Comparison of ENCODE assay signal across 9 cellular contexts in genomic region chr1:160837558-160838205, GRCh38. TPM values are rescaled to one million over a fixed set of nuclear protein-coding genes. Genes with fewer than 3 reads are reported as not detected.
DNase-seq lines count a peak whose midpoint lies in the region; ATAC-seq lines count a peak whose summit lies in the region.
"Had no signal": no experiment of that assay in that cellular context is flagged by ENCODE, and none has a peak within 500 bp of the region (broad histone marks: within the 10 kb centered on the region; RNA-seq: fewer than 3 reads in every experiment).

No MANE protein-coding gene starts in this region.

- H3K36me3 Mint-ChIP-seq in activated CD4-positive, alpha-beta T cell treated with anti-CD3 and anti-CD28 coated beads, Interleukin-2, amount 10 ng/mL, durations not matched to agents 24 days and 14 days (ENCODE audit: low read depth) = no peaks in the 10 kb centered on the region

- 67 to 72% methylated on average over 9 of the region's 9 CpGs for WGBS in esophagus, 2 donors

- peak; percentile 11 for DNase-seq in EH (ENCODE audit: low read depth)
- DNase-seq in HT-29 (ENCODE audit: low spot score) = peak; percentile 8
- peak; percentile 94 for DNase-seq in activated CD4-positive, alpha-beta T cell treated with anti-CD3 and anti-CD28 coated beads, Interleukin-2, amount 10 ng/mL, durations not matched to agents 24 days and 14 days
- DNase-seq in stimulated activated CD4-positive, alpha-beta T cell treated with anti-CD3 and anti-CD28 coated beads, Interleukin-2, amount 100 ng/mL, for 24 hours = peak; percentile 75 to 76
- no peak for DNase-seq in GOT3 (lab: John Stamatoyannopoulos, UW)
- no peak for DNase-seq in NCI-H2227 (lab: John Stamatoyannopoulos, UW; ENCODE audit: unreplicated experiment)

- peak overlapping the region; percentile 18 to 46 for H3K27ac ChIP-seq in esophagus (ENCODE audit: low read depth in 2 of 2, low read length in 1 of 2)

- H3K4me3 ChIP-seq in esophagus (ENCODE audit: low read depth in 1 of 2, low read length in 2 of 2) = no peak overlapping the region

- ATAC-seq in GM21367 (IDR thresholded peaks at IDR 0.05; ENCODE audit: unreplicated experiment) = peak; percentile 69

- H3K27ac Mint-ChIP-seq in activated CD4-positive, alpha-beta T cell treated with anti-CD3 and anti-CD28 coated beads, Interleukin-2, amount 10 ng/mL, durations not matched to agents 24 days and 14 days = peak overlapping the region; percentile 98

- no peaks in the 10 kb centered on the region for H3K27me3 ChIP-seq in esophagus (ENCODE audit: control insufficient read depth in 1 of 2, insufficient read depth in 2 of 2, low read length in 2 of 2)

- H3K4me1 Mint-ChIP-seq in activated CD4-positive, alpha-beta T cell treated with anti-CD3 and anti-CD28 coated beads, Interleukin-2, amount 10 ng/mL, durations not matched to agents 24 days and 14 days = peaks cover 43% of the 10 kb centered on the region

- H3K4me1 ChIP-seq in esophagus (ENCODE audit: control insufficient read depth in 2 of 2, insufficient read depth in 2 of 2, low read length in 1 of 2) = no peaks in the 10 kb centered on the region

- H3K36me3 ChIP-seq in esophagus (ENCODE audit: control insufficient read depth in 2 of 2, insufficient read depth in 2 of 2, low read length in 1 of 2) = no peaks in the 10 kb centered on the region

- no peaks in the 10 kb centered on the region for H3K9me3 ChIP-seq in esophagus (ENCODE audit: control insufficient read depth in 2 of 2, insufficient read depth in 1 of 2, low read depth in 1 of 2, low read length in 1 of 2)

- peak overlapping the region; percentile 69 for H3K4me3 Mint-ChIP-seq in activated CD4-positive, alpha-beta T cell treated with anti-CD3 and anti-CD28 coated beads, Interleukin-2, amount 10 ng/mL, durations not matched to agents 24 days and 14 days

- intact Hi-C loops in activated CD4-positive, alpha-beta T cell treated with anti-CD3 and anti-CD28 coated beads, Interleukin-2, amount 10 ng/mL, durations not matched to agents 24 days and 14 days (cut with micrococcal nuclease) = loop anchor here (1.0 to 5.0 kb wide), 3 partner anchors 25 to 260 kb away; partner anchors contain the start of genes CD244, KLHDC9 and LY9

- H3K9me3 Mint-ChIP-seq in activated CD4-positive, alpha-beta T cell treated with anti-CD3 and anti-CD28 coated beads, Interleukin-2, amount 10 ng/mL, durations not matched to agents 24 days and 14 days = no peaks in the 10 kb centered on the region

- H3K27me3 Mint-ChIP-seq in activated CD4-positive, alpha-beta T cell treated with anti-CD3 and anti-CD28 coated beads, Interleukin-2, amount 10 ng/mL, durations not matched to agents 24 days and 14 days = no peaks in the 10 kb centered on the region

RNA-seq across cellular contexts. Expression of gene CD244, which starts 25.0 kb away (rescaled TPM):
- not detected in 2 replicates for total RNA-seq in HT-29 (2014; rRNA removed; shearing (Covaris generic))
- total RNA-seq in activated CD4-positive, alpha-beta T cell treated with anti-CD3 and anti-CD28 coated beads, Interleukin-2, amount 10 ng/mL, durations not matched to agents 24 days and 14 days = not detected in 2 replicates
- under 1 TPM; 0.35 to 0.41 TPM for polyA plus RNA-seq in esophagus
- total RNA-seq: LHCN-M2 had no signal

RNA-seq across cellular contexts. Expression of gene LY9, which starts 41.7 kb away (rescaled TPM):
- total RNA-seq in HT-29 (2014; rRNA removed; shearing (Covaris generic)) = not detected in 2 replicates
- total RNA-seq in activated CD4-positive, alpha-beta T cell treated with anti-CD3 and anti-CD28 coated beads, Interleukin-2, amount 10 ng/mL, durations not matched to agents 24 days and 14 days = 0.30 and 0.85 TPM in 2 replicates
- under 1 TPM; 0.54 to 0.73 TPM for polyA plus RNA-seq in esophagus
- total RNA-seq: LHCN-M2 had no signal

RNA-seq across cellular contexts. Expression of gene ITLN1, which starts 47.3 kb away (rescaled TPM):
- total RNA-seq in HT-29 (2014; rRNA removed; shearing (Covaris generic)) = not detected in 2 replicates
- not detected in 2 replicates for total RNA-seq in activated CD4-positive, alpha-beta T cell treated with anti-CD3 and anti-CD28 coated beads, Interleukin-2, amount 10 ng/mL, durations not matched to agents 24 days and 14 days
- polyA plus RNA-seq in esophagus = under 1 TPM; 0.04 to 0.20 TPM
- total RNA-seq: LHCN-M2 had no signal

Comparison
In these comparisons a context has a peak if more than half of its experiments do, and no peak if none do; other contexts are left out.
1. DNase-seq: peak in EH (single experiment), HT-29 (single experiment), activated CD4-positive, alpha-beta T cell treated with anti-CD3 and anti-CD28 coated beads, Interleukin-2, amount 10 ng/mL, durations not matched to agents 24 days and 14 days (single experiment) and stimulated activated CD4-positive, alpha-beta T cell treated with anti-CD3 and anti-CD28 coated beads, Interleukin-2, amount 100 ng/mL, for 24 hours (2 of 2); none in GOT3 (single experiment) and NCI-H2227 (single experiment).